ENCODE assay signal across 9 cellular contexts in genomic region chr14:21098892-21099595, GRCh38. TPM values are rescaled to one million over a fixed set of nuclear protein-coding genes. Genes with fewer than 3 reads are reported as not detected.
DNase-seq lines count a peak whose midpoint lies in the region; ATAC-seq and TF ChIP-seq lines count a peak whose summit lies in the region.
"Had no signal": no experiment of that assay in that cellular context is flagged by ENCODE, and none has a peak within 500 bp of the region (broad histone marks: within the 10 kb centered on the region; RNA-seq: fewer than 3 reads in every experiment).

No MANE protein-coding gene starts in this region.

- H3K4me3 ChIP-seq in neutrophil (ENCODE audit: low read depth in 1 of 2, low read length in 1 of 2): peak overlapping the region; percentile 7 to 59

- H3K36me3 ChIP-seq in neutrophil: no peaks in the 10 kb centered on the region

- H3K27ac ChIP-seq in neutrophil: no peak overlapping the region

- peaks cover 7 to 24% of the 10 kb centered on the region in 2 experiments for H3K4me1 ChIP-seq in neutrophil (ENCODE audit: control insufficient read depth in 1 of 2, insufficient read depth in 1 of 2, low read depth in 1 of 2, low read length in 1 of 2)

- H3K9me3 Mint-ChIP-seq in Calu3 (ENCODE audit: low read depth, unreplicated experiment): no peaks in the 10 kb centered on the region
- no peaks in the 10 kb centered on the region for H3K9me3 Mint-ChIP-seq in effector memory CD8-positive, alpha-beta T cell

- TF ChIP-seq CTCF in Calu3 (IDR thresholded peaks at IDR 0.05; ENCODE audit: unreplicated experiment) (no peak), neutrophil (IDR thresholded peaks at IDR 0.05) (no peak)

- H3K27me3 Mint-ChIP-seq in Calu3 (ENCODE audit: unreplicated experiment): no peaks in the 10 kb centered on the region
- H3K27me3 Mint-ChIP-seq in effector memory CD8-positive, alpha-beta T cell: peaks cover 0 to 8% of the 10 kb centered on the region in 2 donors

- H3K4me3 Mint-ChIP-seq in Calu3 (ENCODE audit: low read depth, unreplicated experiment): peak overlapping the region; percentile 71
- H3K4me3 Mint-ChIP-seq in effector memory CD8-positive, alpha-beta T cell: peak overlapping the region; percentile 79 to 87

- ATAC-seq in effector memory CD8-positive, alpha-beta T cell (replicated peaks): no peak
- ATAC-seq in GM21360 (IDR thresholded peaks at IDR 0.05; ENCODE audit: unreplicated experiment): no peak
- ATAC-seq in HG03025 (IDR thresholded peaks at IDR 0.05; ENCODE audit: low FRiP score, unreplicated experiment): no peak
- no peak for ATAC-seq in GM21447 (IDR thresholded peaks at IDR 0.05; ENCODE audit: unreplicated experiment)

- peaks cover 50% of the 10 kb centered on the region for H3K27me3 ChIP-seq in neutrophil

- DNase-seq in Calu3 (no peak), NCI-H1092 treated with DMSO at 0.1 percent for 48 hours (lab: John Stamatoyannopoulos, UW) (peak; percentile 38), NCI-H146 (lab: John Stamatoyannopoulos, UW) (no peak)
- DNase-seq in effector memory CD8-positive, alpha-beta T cell: no peak

- CTCF ChIA-PET in Calu3 (lab: Charles Lee): no interaction called here

- no TSS peak for BruUV-seq in Calu3 (replicated peaks; lab: Mats Ljungman, UMichigan)

- H3K4me1 Mint-ChIP-seq in Calu3 (ENCODE audit: low read depth, unreplicated experiment): peaks cover 40% of the 10 kb centered on the region
- H3K4me1 Mint-ChIP-seq in effector memory CD8-positive, alpha-beta T cell (ENCODE audit: low read depth in 2 of 2): peaks cover 11 to 14% of the 10 kb centered on the region in 2 donors

- intact Hi-C loops in Calu3 (cut with micrococcal nuclease; ENCODE audit: unreplicated experiment): no loop called here

- no peaks in the 10 kb centered on the region for H3K9me3 ChIP-seq in neutrophil

- H3K27ac Mint-ChIP-seq in Calu3 (ENCODE audit: unreplicated experiment): peak overlapping the region; percentile 52
- peak overlapping the region; percentile 75 to 89 for H3K27ac Mint-ChIP-seq in effector memory CD8-positive, alpha-beta T cell

- H3K36me3 Mint-ChIP-seq in Calu3 (ENCODE audit: insufficient read depth, unreplicated experiment): peaks cover 29% of the 10 kb centered on the region
- peaks cover 11% of the 10 kb centered on the region for H3K36me3 Mint-ChIP-seq in effector memory CD8-positive, alpha-beta T cell (ENCODE audit: insufficient read depth)

RNA-seq across cellular contexts. Expression of gene ZNF219, which starts 0.6 kb away (rescaled TPM):
- 18.5 and 20.3 TPM in 2 replicates for total RNA-seq in Calu3 (2022)

RNA-seq across cellular contexts. Expression of gene TMEM253, which starts 1.8 kb away (rescaled TPM):
- 0.24 TPM in 1 of 2 replicates, not detected in the other for total RNA-seq in Calu3 (2022)
- total RNA-seq: RPMI7951 had no signal

RNA-seq across cellular contexts. Expression of gene ARHGEF40, which starts 28.9 kb away (rescaled TPM):
- total RNA-seq in Calu3 (2022): 15.0 and 16.8 TPM in 2 replicates

RNA-seq across cellular contexts. Expression of gene RNASE8, which starts 41.4 kb away (rescaled TPM):
- not detected in 2 replicates for total RNA-seq in Calu3 (2022)
- total RNA-seq: RPMI7951 had no signal

RNA-seq across cellular contexts. Expression of gene OR5AU1, which starts 56.8 kb away (rescaled TPM):
- 0.05 and 0.14 TPM in 2 replicates for total RNA-seq in Calu3 (2022)
- total RNA-seq: RPMI7951 had no signal
